ENCODE assay signal across 4 cellular contexts in genomic region chr3:127291114-127291513, GRCh38. TPM values are rescaled to one million over a fixed set of nuclear protein-coding genes. Genes with fewer than 3 reads are reported as not detected.
"Had no signal": no experiment of that assay in that cellular context is flagged by ENCODE, and none has a peak within 500 bp of the region (broad histone marks: within the 10 kb centered on the region; RNA-seq: fewer than 3 reads in every experiment).

No MANE protein-coding gene starts in this region.

- DNase-seq: GDM1, GF-D8 had no signal

RNA-seq across cellular contexts. Expression of gene PRR20G, which starts 3.3 kb away (rescaled TPM):
- total RNA-seq: G401, GM12878 had no signal
